Comparison of ENCODE assay signal across 30 cellular contexts in genomic region chr7:142024547-142024946, GRCh38. TPM values are rescaled to one million over a fixed set of nuclear protein-coding genes. Genes with fewer than 3 reads are reported as not detected.
A peak's percentile ranks its signal among the peaks of the same experiment; 100 is the strongest.
DNase-seq lines count a peak whose midpoint lies in the region; ATAC-seq and TF ChIP-seq lines count a peak whose summit lies in the region.
"Had no signal": no experiment of that assay in that cellular context is flagged by ENCODE, and none has a peak within 500 bp of the region (broad histone marks: within the 10 kb centered on the region; RNA-seq: fewer than 3 reads in every experiment).

No MANE protein-coding gene starts in this region.

- ATAC-seq in GM21619 (IDR thresholded peaks at IDR 0.05; ENCODE audit: unreplicated experiment), result no peak
- ATAC-seq in sciatic nerve, result no peak
- ATAC-seq: left lobe of liver had no signal

- no peaks in the 10 kb centered on the region for H3K4me1 ChIP-seq in Loucy (ENCODE audit: insufficient read depth, low read length, poor library complexity, severe bottlenecking)
- H3K4me1 ChIP-seq: adrenal gland, esophagus muscularis mucosa, tibial artery had no signal

- no peak overlapping the region for H3K4me3 Mint-ChIP-seq in progenitor cell of endocrine pancreas (ENCODE audit: low read depth)
- H3K4me3 Mint-ChIP-seq in activated T-cell treated with anti-CD3 and anti-CD28 coated beads, Interleukin-2, amount 50 U/mL, for 24 hours, result no peak overlapping the region
- H3K4me3 Mint-ChIP-seq: CD4-positive, CD25-positive, alpha-beta regulatory T cell; nephron progenitor cell; stimulated activated naive CD8-positive, alpha-beta T cell treated with anti-CD3 and anti-CD28 coated beads, Interleukin-15, Interleukin-2, amounts not matched to agents 100 ng/mL and 50 ng/mL, for 24 hours; T-helper 1 cell treated with Interleukin-12 subunit alpha and Interleukin-12 subunit beta and Interleukin-4 antibody, amounts not matched to agents 30 μg/mL and 1 μg/mL, for 36 hours had no signal

- no peak overlapping the region for H2AFZ ChIP-seq in Loucy (ENCODE audit: low read length)

- no peak overlapping the region for H3K4me3 ChIP-seq in AG10803 (ENCODE audit: low read length)
- H3K4me3 ChIP-seq in Loucy (ENCODE audit: low read length, poor library complexity, severe bottlenecking), result no peak overlapping the region
- H3K4me3 ChIP-seq in astrocyte of the cerebellum (ENCODE audit: low read depth, low read length), result no peak overlapping the region
- H3K4me3 ChIP-seq: adrenal gland, esophagus muscularis mucosa, tibial artery had no signal

- in situ Hi-C loops in astrocyte of the cerebellum (cut with HindIII; ENCODE audit: low sequenced_read_pairs), result no loop called here

- H3F3A ChIP-seq in Loucy (ENCODE audit: low read depth), result no peaks in the 10 kb centered on the region

- H3K9me3 ChIP-seq in Loucy (ENCODE audit: insufficient read depth, low read depth, low read length), result no peaks in the 10 kb centered on the region
- H3K9me3 ChIP-seq: adrenal gland, esophagus muscularis mucosa, tibial artery had no signal

- H3K27ac Mint-ChIP-seq in progenitor cell of endocrine pancreas, result no peak overlapping the region
- no peak overlapping the region for H3K27ac Mint-ChIP-seq in activated T-cell treated with anti-CD3 and anti-CD28 coated beads, Interleukin-2, amount 50 U/mL, for 24 hours
- H3K27ac Mint-ChIP-seq: CD4-positive, CD25-positive, alpha-beta regulatory T cell; nephron progenitor cell; stimulated activated naive CD8-positive, alpha-beta T cell treated with anti-CD3 and anti-CD28 coated beads, Interleukin-15, Interleukin-2, amounts not matched to agents 100 ng/mL and 50 ng/mL, for 24 hours; T-helper 1 cell treated with Interleukin-12 subunit alpha and Interleukin-12 subunit beta and Interleukin-4 antibody, amounts not matched to agents 30 μg/mL and 1 μg/mL, for 36 hours had no signal

- no peaks in the 10 kb centered on the region for H3K36me3 ChIP-seq in Loucy (ENCODE audit: insufficient read depth, low read length)
- H3K36me3 ChIP-seq: adrenal gland, esophagus muscularis mucosa, tibial artery had no signal

- no peaks in the 10 kb centered on the region for H3K36me3 Mint-ChIP-seq in progenitor cell of endocrine pancreas (ENCODE audit: insufficient read depth)
- H3K36me3 Mint-ChIP-seq in activated T-cell treated with anti-CD3 and anti-CD28 coated beads, Interleukin-2, amount 50 U/mL, for 24 hours (ENCODE audit: low read depth), result no peaks in the 10 kb centered on the region
- H3K36me3 Mint-ChIP-seq: CD4-positive, CD25-positive, alpha-beta regulatory T cell had no signal

- no peaks in the 10 kb centered on the region for H3K4me1 Mint-ChIP-seq in progenitor cell of endocrine pancreas (ENCODE audit: low read depth)
- no peaks in the 10 kb centered on the region for H3K4me1 Mint-ChIP-seq in activated T-cell treated with anti-CD3 and anti-CD28 coated beads, Interleukin-2, amount 50 U/mL, for 24 hours (ENCODE audit: low read depth)
- H3K4me1 Mint-ChIP-seq: CD4-positive, CD25-positive, alpha-beta regulatory T cell had no signal

- no peaks in the 10 kb centered on the region for H3K79me2 ChIP-seq in Loucy (ENCODE audit: insufficient read depth, low read length)

- H3K4me2 ChIP-seq in Loucy (ENCODE audit: low read depth, low read length, poor library complexity, severe bottlenecking), result no peak overlapping the region

- H3K9me2 ChIP-seq in Loucy (replicated peaks; ENCODE audit: low read depth, low read length), result no peaks in the 10 kb centered on the region

- H3K27me3 Mint-ChIP-seq in progenitor cell of endocrine pancreas, result no peaks in the 10 kb centered on the region
- H3K27me3 Mint-ChIP-seq in activated T-cell treated with anti-CD3 and anti-CD28 coated beads, Interleukin-2, amount 50 U/mL, for 24 hours, result peaks cover 5% of the 10 kb centered on the region
- H3K27me3 Mint-ChIP-seq: stimulated activated naive CD8-positive, alpha-beta T cell treated with anti-CD3 and anti-CD28 coated beads, Interleukin-15, Interleukin-2, amounts not matched to agents 100 ng/mL and 50 ng/mL, for 24 hours had no signal

- peak; percentile 7 for DNase-seq in AG10803 (ENCODE audit: low read depth)
- peak; percentile 4 for DNase-seq in astrocyte of the cerebellum (ENCODE audit: low read depth)
- DNase-seq in hepatic stellate cell (ENCODE audit: low spot score), result peak; percentile 6
- no peak for DNase-seq in progenitor cell of endocrine pancreas (ENCODE audit: low spot score, unreplicated experiment)
- no peak for DNase-seq in sciatic nerve (ENCODE audit: low spot score)
- no peak for DNase-seq in activated T-cell treated with anti-CD3 and anti-CD28 coated beads, Interleukin-2, amount 50 U/mL, for 24 hours
- DNase-seq: activated CD4-positive, alpha-beta T cell treated with anti-CD3 and anti-CD28 coated beads for 4 hours; activated gamma-delta T cell treated with Interleukin-2 at 50 U/mL for 16 hours; adrenal gland; CD4-positive, CD25-positive, alpha-beta regulatory T cell; DMS 273 treated with DMSO at 0.1 percent for 48 hours; effector CD4-positive, alpha-beta T cell; glutamatergic neuron; H7; Kasumi-1; midbrain; NCI-H2081 treated with DMSO at 0.1 percent for 48 hours; NCI-H524; nephron progenitor cell; SHP77; small intestine; stimulated activated CD4-positive, alpha-beta T cell treated with anti-CD3 and anti-CD28 coated beads, Interleukin-2, amount 100 ng/mL, for 48 hours; tibial artery had no signal

- no peak overlapping the region for H3K9ac ChIP-seq in Loucy (ENCODE audit: low read depth, low read length, poor library complexity, severe bottlenecking)

- H3K9me3 Mint-ChIP-seq in progenitor cell of endocrine pancreas (ENCODE audit: low read depth), result no peaks in the 10 kb centered on the region
- H3K9me3 Mint-ChIP-seq in activated T-cell treated with anti-CD3 and anti-CD28 coated beads, Interleukin-2, amount 50 U/mL, for 24 hours, result no peaks in the 10 kb centered on the region
- H3K9me3 Mint-ChIP-seq: nephron progenitor cell; stimulated activated naive CD8-positive, alpha-beta T cell treated with anti-CD3 and anti-CD28 coated beads, Interleukin-15, Interleukin-2, amounts not matched to agents 100 ng/mL and 50 ng/mL, for 24 hours; T-helper 1 cell treated with Interleukin-12 subunit alpha and Interleukin-12 subunit beta and Interleukin-4 antibody, amounts not matched to agents 30 μg/mL and 1 μg/mL, for 36 hours had no signal

- no peaks in the 10 kb centered on the region for H3K27me3 ChIP-seq in Loucy (ENCODE audit: insufficient read depth, low read length, poor library complexity, severe bottlenecking)
- H3K27me3 ChIP-seq: adrenal gland, esophagus muscularis mucosa, tibial artery had no signal

- no peaks in the 10 kb centered on the region for H4K20me1 ChIP-seq in Loucy (ENCODE audit: insufficient read depth, low read length, poor library complexity, severe bottlenecking)

- no peak for TF ChIP-seq CTCF in AG10803 (conservative IDR thresholded peaks at IDR 0.05; ENCODE audit: low read length)
- TF ChIP-seq CTCF in Loucy (conservative IDR thresholded peaks at IDR 0.05; ENCODE audit: low read length), result 0 out of 2 replicates have a peak, but pooled peaks have one; percentile 17
- no peak for TF ChIP-seq CTCF in astrocyte of the cerebellum (IDR thresholded peaks at IDR 0.05; ENCODE audit: low read depth, low read length, missing control alignments)
- TF ChIP-seq CTCF in progenitor cell of endocrine pancreas (IDR thresholded peaks at IDR 0.05; ENCODE audit: unreplicated experiment), result no peak

- intact Hi-C loops in sciatic nerve (cut with DNase I), result no loop called here

RNA-seq across cellular contexts. Expression of gene MGAM, which starts 28.9 kb away (rescaled TPM):
- total RNA-seq in progenitor cell of endocrine pancreas, result 2.0 and 2.5 TPM in 2 replicates
- total RNA-seq in sciatic nerve, result 5.7 TPM
- total RNA-seq: CD4-positive, CD25-positive, alpha-beta regulatory T cell had no signal

RNA-seq across cellular contexts. Expression of gene TAS2R38, which starts 51.0 kb away (rescaled TPM):
- total RNA-seq in progenitor cell of endocrine pancreas (not detected in 2 replicates), sciatic nerve (not detected)
- total RNA-seq: adrenal gland; CD4-positive, CD25-positive, alpha-beta regulatory T cell; esophagus muscularis mucosa; H7; left lobe of liver; posterior vena cava had no signal

Comparison
In these comparisons a context has a peak if more than half of its experiments do, and no peak if none do; other contexts are left out.
1. DNase-seq: peak in AG10803 (single experiment), astrocyte of the cerebellum (single experiment) and hepatic stellate cell (single experiment); none in progenitor cell of endocrine pancreas (single experiment), sciatic nerve (single experiment) and activated T-cell treated with anti-CD3 and anti-CD28 coated beads, Interleukin-2, amount 50 U/mL, for 24 hours (single experiment).